In genomic region chr4:96092151-96092705, GRCh38 we compare ENCODE assay signal across 16 cellular contexts.
DNase-seq lines count a peak whose midpoint lies in the region; ATAC-seq, FAIRE-seq and TF ChIP-seq lines count a peak whose summit lies in the region.
"Had no signal": no experiment of that assay in that cellular context is flagged by ENCODE, and none has a peak within 500 bp of the region (broad histone marks: within the 10 kb centered on the region; RNA-seq: fewer than 3 reads in every experiment).

No MANE protein-coding gene starts in this region.

- no peaks in the 10 kb centered on the region for H4K20me1 ChIP-seq in KMS-11 (ENCODE audit: insufficient read depth)

- peak; percentile 13 for FAIRE-seq in kidney (lab: Jason Lieb, UNC)
- no peak for FAIRE-seq in small intestine (lab: Jason Lieb, UNC)
- FAIRE-seq: GM12892 had no signal

- no peak overlapping the region for H3K4me3 ChIP-seq in GM12865 (ENCODE audit: low read depth, low read length)
- H3K4me3 ChIP-seq in KMS-11 (IDR thresholded peaks at IDR 0.05; ENCODE audit: insufficient read depth, low read depth, low read length), result no peak overlapping the region
- no peak overlapping the region for H3K4me3 ChIP-seq in kidney (ENCODE audit: low read length in 2 of 2)
- no peak overlapping the region for H3K4me3 ChIP-seq in small intestine (ENCODE audit: low read depth in 1 of 2, low read length in 2 of 2)
- H3K4me3 ChIP-seq in tibial nerve, result no peak overlapping the region
- H3K4me3 ChIP-seq: MG63 had no signal

- H3K36me3 ChIP-seq in KMS-11 (ENCODE audit: insufficient read depth) (no peaks in the 10 kb centered on the region), kidney (ENCODE audit: control insufficient read depth in 1 of 2, insufficient read depth in 2 of 2, low read length in 2 of 2) (no peaks in the 10 kb centered on the region), small intestine (ENCODE audit: control insufficient read depth in 2 of 2, insufficient read depth in 2 of 2, low read length in 2 of 2) (no peaks in the 10 kb centered on the region), tibial nerve (no peaks in the 10 kb centered on the region)
- H3K36me3 ChIP-seq: MG63 had no signal

- intact Hi-C loops in kidney (cut with DNase I), result no loop called here

- no peak for TF ChIP-seq EP300 in tibial nerve (IDR thresholded peaks at IDR 0.05)

- H3K27me3 ChIP-seq in KMS-11 (ENCODE audit: insufficient read depth, low read depth) (no peaks in the 10 kb centered on the region), small intestine (ENCODE audit: control insufficient read depth in 2 of 2, insufficient read depth in 2 of 2, low read length in 2 of 2) (no peaks in the 10 kb centered on the region), tibial nerve (no peaks in the 10 kb centered on the region)
- H3K27me3 ChIP-seq: MG63 had no signal

- no peak for TF ChIP-seq POLR2A in tibial nerve (IDR thresholded peaks at IDR 0.05)

- peak overlapping the region; percentile 11; the same call in 1 of the 2 replicates for H3K4me2 ChIP-seq in KMS-11

- H3K4me1 ChIP-seq in KMS-11 (ENCODE audit: low read depth, poor library complexity, severe bottlenecking) (peaks cover 13% of the 10 kb centered on the region), kidney (ENCODE audit: control insufficient read depth in 1 of 2, insufficient read depth in 1 of 2, low read depth in 1 of 2, low read length in 2 of 2) (no peaks in the 10 kb centered on the region), small intestine (ENCODE audit: control insufficient read depth in 2 of 2, insufficient read depth in 1 of 2, low read depth in 1 of 2, low read length in 1 of 2) (no peaks in the 10 kb centered on the region), tibial nerve (no peaks in the 10 kb centered on the region)

- H3K27ac ChIP-seq in KMS-11 (no peak overlapping the region), kidney (ENCODE audit: low read depth in 2 of 2, low read length in 2 of 2) (no peak overlapping the region), small intestine (ENCODE audit: low read depth in 1 of 2, low read length in 1 of 2) (no peak overlapping the region), tibial nerve (no peak overlapping the region)

- H3K9me3 ChIP-seq in kidney (ENCODE audit: control insufficient read depth in 1 of 2, low read length in 2 of 2) (no peaks in the 10 kb centered on the region), small intestine (ENCODE audit: control insufficient read depth, low read depth) (no peaks in the 10 kb centered on the region), tibial nerve (no peaks in the 10 kb centered on the region)
- H3K9me3 ChIP-seq: MG63 had no signal

- H3K79me2 ChIP-seq in KMS-11 (ENCODE audit: insufficient read depth, low read depth), result no peaks in the 10 kb centered on the region

- TF ChIP-seq CTCF in GM12865 (IDR thresholded peaks at IDR 0.05; ENCODE audit: insufficient read depth, low read depth, low read length, missing control alignments) (no peak), KMS-11 (conservative IDR thresholded peaks at IDR 0.05; ENCODE audit: low read depth, low read length) (no peak), kidney (IDR thresholded peaks at IDR 0.05; ENCODE audit: borderline replicate concordance, extremely low read depth, insufficient read depth) (no peak), tibial nerve (IDR thresholded peaks at IDR 0.05) (no peak)

- 17 to 47% (median 28%) methylated on average over 1 of the region's 1 CpG for WGBS in small intestine, 3 donors
- 80 to 85% methylated on average over 1 of the region's 1 CpG for WGBS in tibial nerve, 2 donors

- no peak overlapping the region for H3K9ac ChIP-seq in KMS-11
- H3K9ac ChIP-seq in kidney (ENCODE audit: low read length in 2 of 2), result no peak overlapping the region

- DNase-seq in GM12865 (ENCODE audit: low read depth) (peak; percentile 6), kidney (no peak), small intestine (no peak), LoVo (ENCODE audit: low spot score) (no peak), tibial nerve (ENCODE audit: low spot score in 2 of 2) (no peak)
- DNase-seq: CD8-positive, alpha-beta T cell; HCEC 1CT; KG1; MG63; NCI-H1105 treated with DMSO at 0.1 percent for 48 hours; NCI-H524; T-helper 2 cell had no signal

- ATAC-seq in GM21619 (IDR thresholded peaks at IDR 0.05; ENCODE audit: unreplicated experiment) (peak; percentile 42), HG02642 (IDR thresholded peaks at IDR 0.05; ENCODE audit: poor library complexity, unreplicated experiment) (no peak)
- ATAC-seq: CD8-positive, alpha-beta T cell had no signal

- H2AFZ ChIP-seq in KMS-11 (ENCODE audit: low read depth), result no peak overlapping the region
